In genomic region chr9:93450817-93451761, GRCh38 we compare ENCODE assay signal across 8 cellular contexts. TPM values are rescaled to one million over a fixed set of nuclear protein-coding genes. Genes with fewer than 3 reads are reported as not detected.
A peak's percentile ranks its signal among the peaks of the same experiment; 100 is the strongest.
DNase-seq lines count a peak whose midpoint lies in the region; ATAC-seq and TF ChIP-seq lines count a peak whose summit lies in the region.

Gene FAM120A (plus strand): TSS chr9:93451685. CDS start chr9:93451916, 231 bp downstream.

- TF ChIP-seq CTCF in adrenal gland (IDR thresholded peaks at IDR 0.05) (no peak), heart left ventricle (IDR thresholded peaks at IDR 0.05) (no peak), upper lobe of left lung (IDR thresholded peaks at IDR 0.05) (peak in 3 of 6 experiments; percentile 9 to 42 (median 28))

- 0% methylated on average over 20 to 97 of the region's 97 CpGs for WGBS in adrenal gland, 4 donors
- WGBS in heart left ventricle, 4 donors: 0% methylated on average over 20 to 97 of the region's 97 CpGs
- 0 to 1% methylated on average over 14 to 41 of the region's 97 CpGs for WGBS in upper lobe of left lung, 2 donors

- H3K9me3 ChIP-seq in adrenal gland (replicated peaks in 1 of 3): no peaks in the 10 kb centered on the region
- H3K9me3 ChIP-seq in heart left ventricle: no peaks in the 10 kb centered on the region
- no peaks in the 10 kb centered on the region for H3K9me3 ChIP-seq in upper lobe of left lung

- H3K4me3 ChIP-seq in GM08714 (ENCODE audit: low read length): peak within 1 kb of the TSS; percentile 94
- H3K4me3 ChIP-seq in adrenal gland: peak within 1 kb of the TSS; percentile 61 to 83 (median 71)
- peak within 1 kb of the TSS; percentile 74 to 99 (median 94) for H3K4me3 ChIP-seq in heart left ventricle
- peak within 1 kb of the TSS; percentile 63 to 93 (median 70) for H3K4me3 ChIP-seq in upper lobe of left lung

- TF ChIP-seq EP300 in upper lobe of left lung (IDR thresholded peaks at IDR 0.05): no peak

- peak; percentile 93 to 94 for TF ChIP-seq POLR2A in adrenal gland (IDR thresholded peaks at IDR 0.05)
- peak in 1 of 2 donors; percentile 93 for TF ChIP-seq POLR2A in heart left ventricle (IDR thresholded peaks at IDR 0.05)
- TF ChIP-seq POLR2A in upper lobe of left lung (IDR thresholded peaks at IDR 0.05): peak; percentile 78 to 96 (median 84)

- H3K27ac ChIP-seq in adrenal gland (peak within 1 kb of the TSS; percentile 65 to 99 (median 95)), heart left ventricle (peak within 1 kb of the TSS; percentile 91 to 99 (median 97)), upper lobe of left lung (peak within 1 kb of the TSS; percentile 98 to 99 (median 98))

- peak; percentile 74 for DNase-seq in HEK293T (ENCODE audit: extremely low spot score)
- peak; percentile 42 for DNase-seq in MV-4-11 (lab: John Stamatoyannopoulos, UW)
- peak; percentile 63 to 82 (median 71) for DNase-seq in T-helper 1 cell
- peak; percentile 69 to 79 (median 76) for DNase-seq in adrenal gland
- DNase-seq in heart left ventricle: peak; percentile 77 to 89 (median 84)
- peak; percentile 43 to 94 (median 63) for DNase-seq in posterior cingulate gyrus
- peak; percentile 82 to 96 for DNase-seq in upper lobe of left lung

- ATAC-seq in heart left ventricle: peak; percentile 11 to 86 (median 69)
- peak; percentile 78 to 90 for ATAC-seq in upper lobe of left lung (ENCODE audit: low FRiP score in 2 of 2)

- POLR2A ChIA-PET in HEK293T (lab: Yijun Ruan, JAX): interaction anchor here (0.8 to 2.3 kb wide), 3 partner anchors 14 to 116 kb away, joined by 6 to 12 read pairs (median 6); no protein-coding TSS in a partner anchor

- H3K36me3 ChIP-seq in adrenal gland (replicated peaks in 1 of 2) (peaks cover 0 to 34% of the 10 kb centered on the region in 2 donors), heart left ventricle (peaks cover 0 to 40% (median 37%) of the 10 kb centered on the region in 9 donors), upper lobe of left lung (peaks cover 8 to 33% (median 25%) of the 10 kb centered on the region in 4 donors)

- intact Hi-C loops in adrenal gland (cut with DNase I): loop anchor here (5.0 to 10.0 kb wide), 3 partner anchors 61 to 116 kb away; no protein-coding TSS in a partner anchor
- intact Hi-C loops in heart left ventricle (cut with DNase I): loop anchor here in 9 of 10 donors (2.0 to 10.0 kb wide), 10 partner anchors 51 to 354 kb away; partner anchors contain the start of genes CARD19 (in 2 of the 9) and NINJ1 (in 1 of the 9)
- intact Hi-C loops in posterior cingulate gyrus (cut with DNase I): loop anchor here (1.0 kb wide), 1 partner anchor 115 kb away; no protein-coding TSS in a partner anchor

- H3K27me3 ChIP-seq in adrenal gland: no peaks in the 10 kb centered on the region
- no peaks in the 10 kb centered on the region for H3K27me3 ChIP-seq in heart left ventricle
- H3K27me3 ChIP-seq in upper lobe of left lung: no peaks in the 10 kb centered on the region

- peaks cover 9 to 34% of the 10 kb centered on the region in 2 donors for H3K4me1 ChIP-seq in adrenal gland (replicated peaks in 1 of 2)
- H3K4me1 ChIP-seq in heart left ventricle: peaks cover 0 to 45% (median 37%) of the 10 kb centered on the region in 12 donors
- peaks cover 23 to 36% (median 33%) of the 10 kb centered on the region in 4 donors for H3K4me1 ChIP-seq in upper lobe of left lung

- CTCF ChIA-PET in HEK293T (lab: Yijun Ruan, JAX): no interaction called here

TF ChIP-seq in HEK293T, 16 proteins besides CTCF, POLR2A, EP300 and RAD21:
- TF ChIP-seq FOXA1 (IDR thresholded peaks at IDR 0.05) (no peak), L3MBTL2 (conservative IDR thresholded peaks at IDR 0.05) (peak; percentile 42)

RNA-seq across cellular contexts. Expression of gene FAM120A, which starts in this region (rescaled TPM):
- total RNA-seq in adrenal gland (100 to 1,000 TPM in 5 of 8 donors, 10 to 100 TPM in 3; 84.4 to 137 (median 113) TPM), heart left ventricle (100 to 1,000 TPM in 7 of 9 donors, 10 to 100 TPM in 2; 88.6 to 123 (median 113) TPM), upper lobe of left lung (100 to 1,000 TPM; 102 to 137 (median 109) TPM)
- polyA plus RNA-seq in adrenal gland (100 to 1,000 TPM in 1 of 3 donors, 10 to 100 TPM in 2; 42.6 to 147 (median 51.6) TPM), heart left ventricle (100 to 1,000 TPM in 1 of 2 donors, 10 to 100 TPM in 1; 37.9 to 118 TPM)

Comparison
In these comparisons a context has a peak if more than half of its experiments do, and no peak if none do; other contexts are left out.
1. Peak in every context shown above with its lines: DNase-seq, ATAC-seq, H3K4me3 ChIP-seq and H3K27ac ChIP-seq.